Comparison of ENCODE assay signal across 13 cellular contexts in genomic region chr1:32353431-32353830, GRCh38. TPM values are rescaled to one million over a fixed set of nuclear protein-coding genes. Genes with fewer than 3 reads are reported as not detected.
DNase-seq lines count a peak whose midpoint lies in the region; ATAC-seq and TF ChIP-seq lines count a peak whose summit lies in the region.
"Had no signal": no experiment of that assay in that cellular context is flagged by ENCODE, and none has a peak within 500 bp of the region (broad histone marks: within the 10 kb centered on the region; RNA-seq: fewer than 3 reads in every experiment).

No MANE protein-coding gene starts in this region.

- peak overlapping the region in 7 of 8 donors; percentile 11 to 83 (median 30) for H3K27ac Mint-ChIP-seq in CD8-positive, alpha-beta memory T cell
- peak overlapping the region; percentile 31; the same call in 1 of the 2 replicates for H3K27ac Mint-ChIP-seq in WTC11
- peak overlapping the region in 1 of 2 donors; percentile 68 for H3K27ac Mint-ChIP-seq in stimulated activated naive CD8-positive, alpha-beta T cell treated with anti-CD3 and anti-CD28 coated beads, Interleukin-15, amount 100 ng/mL, for 72 hours

- POLR2A ChIA-PET in CD8-positive, alpha-beta memory T cell (lab: Charles Lee) = interaction anchor here (2.5 to 4.0 kb wide), 3 partner anchors 17 to 41 kb away, joined by 8 to 34 read pairs (median 10); partner anchors contain the start of genes BSDC1 and MARCKSL1
- POLR2A ChIA-PET in WTC11 (lab: Charles Lee) = interaction anchor here (1.0 to 2.6 kb wide), 3 partner anchors 12 to 41 kb away, joined by 3 to 18 read pairs (median 8); partner anchors contain the start of genes BSDC1 and MARCKSL1

- H3K27ac ChIP-seq in CD8-positive, alpha-beta memory T cell (ENCODE audit: low read depth, low read length) = no peak overlapping the region
- H3K27ac ChIP-seq in heart left ventricle (peak overlapping the region in 11 of 12 donors; percentile 60 to 99 (median 93)), ovary (peak overlapping the region; percentile 90 to 94)

- DNase-seq in CD8-positive, alpha-beta memory T cell = no peak
- DNase-seq in WTC11 (ENCODE audit: low spot score) (no peak), heart left ventricle (no peak), ovary (peak; percentile 53 to 85 (median 71)), foreskin fibroblast (no peak), DMS153 treated with DMSO at 0.1 percent for 48 hours (lab: John Stamatoyannopoulos, UW; ENCODE audit: unreplicated experiment) (no peak), left colon (no peak)
- no peak for DNase-seq in stimulated activated naive CD8-positive, alpha-beta T cell treated with anti-CD3 and anti-CD28 coated beads, Interleukin-15, amount 100 ng/mL, for 72 hours
- DNase-seq: activated T-cell treated with anti-CD3 and anti-CD28 coated beads, Interleukin-2, amount 50 U/mL, for 48 hours; KG1; NCI-H510A; T-helper 9 cell had no signal

- no peaks in the 10 kb centered on the region for H3K9me3 ChIP-seq in CD8-positive, alpha-beta memory T cell (ENCODE audit: low read length)
- H3K9me3 ChIP-seq in heart left ventricle = peaks cover 0 to 4% (median 0%) of the 10 kb centered on the region in 12 donors
- H3K9me3 ChIP-seq in ovary = no peaks in the 10 kb centered on the region
- H3K9me3 ChIP-seq: thyroid gland had no signal

- peaks cover 31% of the 10 kb centered on the region for H3K4me1 ChIP-seq in CD8-positive, alpha-beta memory T cell (ENCODE audit: insufficient read depth, low read length)
- peaks cover 0 to 58% (median 35%) of the 10 kb centered on the region in 12 donors for H3K4me1 ChIP-seq in heart left ventricle
- H3K4me1 ChIP-seq in ovary (ENCODE audit: insufficient read depth) = peaks cover 24% of the 10 kb centered on the region

- intact Hi-C loops in heart left ventricle (cut with DNase I) = loop anchor here in 1 of 10 donors (5.0 kb wide), 1 partner anchor 39 kb away; the partner anchor contains the start of gene BSDC1
- intact Hi-C loops in ovary (cut with DNase I) = no loop called here
- intact Hi-C loops in left colon (cut with DNase I, micrococcal nuclease) = no loop called here

- 65 to 71% (median 68%) methylated on average over 2 of the region's 2 CpGs for WGBS in heart left ventricle, 4 donors
- WGBS in ovary, 3 donors = 9 to 20% (median 11%) methylated on average over 2 of the region's 2 CpGs

- TF ChIP-seq EP300 in ovary (IDR thresholded peaks at IDR 0.05) = no peak

- H3K4me3 ChIP-seq in CD8-positive, alpha-beta memory T cell (ENCODE audit: low read length) = no peak overlapping the region
- H3K4me3 ChIP-seq in heart left ventricle (peak overlapping the region in 1 of 12 donors; percentile 7), ovary (no peak overlapping the region), foreskin fibroblast (ENCODE audit: low read depth in 1 of 2, low read length in 2 of 2) (no peak overlapping the region)
- H3K4me3 ChIP-seq: thyroid gland had no signal

- TF ChIP-seq CTCF in WTC11 (IDR thresholded peaks at IDR 0.05) = no peak
- no peak for TF ChIP-seq CTCF in heart left ventricle (IDR thresholded peaks at IDR 0.05)
- no peak for TF ChIP-seq CTCF in ovary (IDR thresholded peaks at IDR 0.05)
- TF ChIP-seq CTCF in foreskin fibroblast (IDR thresholded peaks at IDR 0.05; ENCODE audit: low read depth, low read length) = no peak

- H3K4me3 Mint-ChIP-seq in CD8-positive, alpha-beta memory T cell = peak overlapping the region; percentile 37 to 96 (median 71)
- peak overlapping the region; percentile 60; the same call in 1 of the 2 replicates for H3K4me3 Mint-ChIP-seq in WTC11
- H3K4me3 Mint-ChIP-seq in stimulated activated naive CD8-positive, alpha-beta T cell treated with anti-CD3 and anti-CD28 coated beads, Interleukin-15, amount 100 ng/mL, for 72 hours = peak overlapping the region in 1 of 2 donors; percentile 33

- no peaks in the 10 kb centered on the region for H3K27me3 ChIP-seq in CD8-positive, alpha-beta memory T cell (ENCODE audit: insufficient read depth, low read length, poor library complexity, severe bottlenecking)
- H3K27me3 ChIP-seq in heart left ventricle (no peaks in the 10 kb centered on the region), ovary (no peaks in the 10 kb centered on the region)
- H3K27me3 ChIP-seq: thyroid gland had no signal

- no peak for ATAC-seq in WTC11
- no peak for ATAC-seq in heart left ventricle
- ATAC-seq in stimulated activated naive CD8-positive, alpha-beta T cell treated with anti-CD3 and anti-CD28 coated beads, Interleukin-15, amount 100 ng/mL, for 72 hours = no peak
- ATAC-seq in left colon = no peak

- no peaks in the 10 kb centered on the region for H3K27me3 Mint-ChIP-seq in CD8-positive, alpha-beta memory T cell
- H3K27me3 Mint-ChIP-seq in WTC11 (ENCODE audit: low read depth) = peaks cover 52% of the 10 kb centered on the region
- H3K27me3 Mint-ChIP-seq in stimulated activated naive CD8-positive, alpha-beta T cell treated with anti-CD3 and anti-CD28 coated beads, Interleukin-15, amount 100 ng/mL, for 72 hours = peaks cover 1% of the 10 kb centered on the region

- TF ChIP-seq POLR2A in heart left ventricle (IDR thresholded peaks at IDR 0.05) (no peak), ovary (IDR thresholded peaks at IDR 0.05) (no peak)

- H3K36me3 ChIP-seq in CD8-positive, alpha-beta memory T cell (ENCODE audit: insufficient read depth, low read length) = no peaks in the 10 kb centered on the region
- H3K36me3 ChIP-seq in heart left ventricle (no peaks in the 10 kb centered on the region), ovary (no peaks in the 10 kb centered on the region)
- H3K36me3 ChIP-seq: thyroid gland had no signal

- CTCF ChIA-PET in CD8-positive, alpha-beta memory T cell (lab: Charles Lee) = interaction anchor here (1.6 to 3.7 kb wide), 3 partner anchors 17 to 105 kb away, joined by 3 to 28 read pairs (median 6); partner anchors contain the start of gene MARCKSL1
- CTCF ChIA-PET in WTC11 (lab: Charles Lee) = interaction anchor here (0.9 kb wide), 1 partner anchor 105 kb away, joined by 3 read pairs; no protein-coding TSS in a partner anchor

- peaks cover 0 to 8% (median 0%) of the 10 kb centered on the region in 3 donors for H3K36me3 Mint-ChIP-seq in CD8-positive, alpha-beta memory T cell
- peaks cover 11% of the 10 kb centered on the region for H3K36me3 Mint-ChIP-seq in WTC11

- no peaks in the 10 kb centered on the region for H3K9me3 Mint-ChIP-seq in CD8-positive, alpha-beta memory T cell
- H3K9me3 Mint-ChIP-seq in WTC11 = peaks cover 11% of the 10 kb centered on the region
- H3K9me3 Mint-ChIP-seq in stimulated activated naive CD8-positive, alpha-beta T cell treated with anti-CD3 and anti-CD28 coated beads, Interleukin-15, amount 100 ng/mL, for 72 hours = no peaks in the 10 kb centered on the region

- H3K4me1 Mint-ChIP-seq in CD8-positive, alpha-beta memory T cell = peaks cover 29 to 45% (median 36%) of the 10 kb centered on the region in 3 donors
- H3K4me1 Mint-ChIP-seq in WTC11 = peaks cover 18% of the 10 kb centered on the region
- H3K4me1 Mint-ChIP-seq in stimulated activated naive CD8-positive, alpha-beta T cell treated with anti-CD3 and anti-CD28 coated beads, Interleukin-15, amount 100 ng/mL, for 72 hours = peaks cover 45% of the 10 kb centered on the region

TF ChIP-seq in WTC11, 78 proteins besides CTCF, POLR2A, EP300 and RAD21 (continues in another document):
- TF ChIP-seq MAX (CRISPR knock-in tag; IDR thresholded peaks at IDR 0.05) (no peak), RELA (CRISPR knock-in tag; IDR thresholded peaks at IDR 0.05; ENCODE audit: borderline replicate concordance) (no peak), ZNF671 (CRISPR knock-in tag; IDR thresholded peaks at IDR 0.05) (no peak)
- TF ChIP-seq, protein P1, sequence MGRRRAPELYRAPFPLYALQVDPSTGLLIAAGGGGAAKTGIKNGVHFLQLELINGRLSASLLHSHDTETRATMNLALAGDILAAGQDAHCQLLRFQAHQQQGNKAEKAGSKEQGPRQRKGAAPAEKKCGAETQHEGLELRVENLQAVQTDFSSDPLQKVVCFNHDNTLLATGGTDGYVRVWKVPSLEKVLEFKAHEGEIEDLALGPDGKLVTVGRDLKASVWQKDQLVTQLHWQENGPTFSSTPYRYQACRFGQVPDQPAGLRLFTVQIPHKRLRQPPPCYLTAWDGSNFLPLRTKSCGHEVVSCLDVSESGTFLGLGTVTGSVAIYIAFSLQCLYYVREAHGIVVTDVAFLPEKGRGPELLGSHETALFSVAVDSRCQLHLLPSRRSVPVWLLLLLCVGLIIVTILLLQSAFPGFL (CRISPR knock-in tag; IDR thresholded peaks at IDR 0.05; ENCODE audit: borderline replicate concordance) = no peak

RNA-seq across cellular contexts. Expression of gene FAM229A, which starts 8.9 kb away (rescaled TPM):
- 1 to 10 TPM; 4.4 to 5.2 TPM for total RNA-seq in CD8-positive, alpha-beta memory T cell
- 0.40 TPM for polyA plus RNA-seq in CD8-positive, alpha-beta memory T cell
- total RNA-seq in WTC11 (2021) = 6.7 to 10.4 TPM (median 9.4 TPM) in 3 replicates
- 1 to 10 TPM; 1.2 to 4.4 (median 2.1) TPM for total RNA-seq in heart left ventricle
- 1 to 10 TPM; 1.4 to 4.0 TPM for polyA plus RNA-seq in heart left ventricle
- total RNA-seq in ovary = 10 to 100 TPM in 6 of 7 donors, 1 to 10 TPM in 1; 9.1 to 27.0 (median 15.5) TPM
- polyA plus RNA-seq in ovary = 10 to 100 TPM in 1 of 2 donors, 1 to 10 TPM in 1; 3.0 to 13.2 TPM
- total RNA-seq in left colon = 1 to 10 TPM; 7.9 to 8.9 TPM

RNA-seq across cellular contexts. Expression of gene TSSK3, which starts 8.9 kb away (rescaled TPM):
- total RNA-seq in CD8-positive, alpha-beta memory T cell = 1 to 10 TPM in 1 of 2 experiments, under 1 TPM in 1; 0.33 to 1.1 TPM
- polyA plus RNA-seq in CD8-positive, alpha-beta memory T cell = 0.44 TPM
- total RNA-seq in WTC11 (2021) (1.2 to 2.9 TPM (median 1.7 TPM) in 3 replicates), heart left ventricle (1 to 10 TPM in 6 of 9 donors, under 1 TPM in 1, not detected in 2; 0.72 to 2.6 (median 1.7) TPM), ovary (10 to 100 TPM in 1 of 7 donors, 1 to 10 TPM in 6; 2.5 to 12.4 (median 4.0) TPM), left colon (1 to 10 TPM; 1.2 to 1.9 TPM)
- polyA plus RNA-seq in heart left ventricle (1 to 10 TPM in 1 of 2 donors, under 1 TPM in 1; 0.37 to 3.1 TPM), ovary (1 to 10 TPM in 1 of 2 donors, under 1 TPM in 1; 0.78 to 4.2 TPM)

RNA-seq across cellular contexts. Expression of gene MARCKSL1, which starts 17.4 kb away (rescaled TPM):
- 10 to 100 TPM; 11.6 to 12.1 TPM for total RNA-seq in CD8-positive, alpha-beta memory T cell
- polyA plus RNA-seq in CD8-positive, alpha-beta memory T cell = 45.8 TPM
- total RNA-seq in WTC11 (2021) (442 to 450 TPM (median 443 TPM) in 3 replicates), heart left ventricle (10 to 100 TPM in 7 of 9 donors, 1 to 10 TPM in 2; 6.8 to 44.0 (median 12.1) TPM), ovary (100 to 1,000 TPM; 105 to 667 (median 335) TPM), left colon (100 to 1,000 TPM; 135 to 144 TPM)
- polyA plus RNA-seq in heart left ventricle (10 to 100 TPM in 1 of 2 donors, 1 to 10 TPM in 1; 8.1 to 29.8 TPM), ovary (100 to 1,000 TPM; 226 to 268 TPM)

RNA-seq across cellular contexts. Expression of gene BSDC1, which starts 40.8 kb away (rescaled TPM):
- total RNA-seq in CD8-positive, alpha-beta memory T cell = 10 to 100 TPM; 35.1 to 37.6 TPM
- polyA plus RNA-seq in CD8-positive, alpha-beta memory T cell = 50.0 TPM
- total RNA-seq in WTC11 (2021) (42.4 to 44.3 TPM (median 43.6 TPM) in 3 replicates), heart left ventricle (10 to 100 TPM; 35.6 to 53.2 (median 44.5) TPM), ovary (100 to 1,000 TPM in 1 of 7 donors, 10 to 100 TPM in 6; 54.9 to 107 (median 73.0) TPM), left colon (10 to 100 TPM; 73.0 to 87.9 TPM)
- polyA plus RNA-seq in heart left ventricle (10 to 100 TPM; 25.1 to 46.9 TPM), ovary (10 to 100 TPM; 60.5 to 60.7 TPM)

Comparison
In these comparisons a context has a peak if more than half of its experiments do, and no peak if none do; other contexts are left out.
1. DNase-seq: peak in ovary (5 of 5); none in CD8-positive, alpha-beta memory T cell (0 of 5), WTC11 (single experiment), heart left ventricle (0 of 5), stimulated activated naive CD8-positive, alpha-beta T cell treated with anti-CD3 and anti-CD28 coated beads, Interleukin-15, amount 100 ng/mL, for 72 hours (0 of 2), foreskin fibroblast (0 of 2), DMS153 treated with DMSO at 0.1 percent for 48 hours (single experiment) and left colon (0 of 2).